8 cellular contexts compared by ENCODE assay signal in the genomic region with DNA sequence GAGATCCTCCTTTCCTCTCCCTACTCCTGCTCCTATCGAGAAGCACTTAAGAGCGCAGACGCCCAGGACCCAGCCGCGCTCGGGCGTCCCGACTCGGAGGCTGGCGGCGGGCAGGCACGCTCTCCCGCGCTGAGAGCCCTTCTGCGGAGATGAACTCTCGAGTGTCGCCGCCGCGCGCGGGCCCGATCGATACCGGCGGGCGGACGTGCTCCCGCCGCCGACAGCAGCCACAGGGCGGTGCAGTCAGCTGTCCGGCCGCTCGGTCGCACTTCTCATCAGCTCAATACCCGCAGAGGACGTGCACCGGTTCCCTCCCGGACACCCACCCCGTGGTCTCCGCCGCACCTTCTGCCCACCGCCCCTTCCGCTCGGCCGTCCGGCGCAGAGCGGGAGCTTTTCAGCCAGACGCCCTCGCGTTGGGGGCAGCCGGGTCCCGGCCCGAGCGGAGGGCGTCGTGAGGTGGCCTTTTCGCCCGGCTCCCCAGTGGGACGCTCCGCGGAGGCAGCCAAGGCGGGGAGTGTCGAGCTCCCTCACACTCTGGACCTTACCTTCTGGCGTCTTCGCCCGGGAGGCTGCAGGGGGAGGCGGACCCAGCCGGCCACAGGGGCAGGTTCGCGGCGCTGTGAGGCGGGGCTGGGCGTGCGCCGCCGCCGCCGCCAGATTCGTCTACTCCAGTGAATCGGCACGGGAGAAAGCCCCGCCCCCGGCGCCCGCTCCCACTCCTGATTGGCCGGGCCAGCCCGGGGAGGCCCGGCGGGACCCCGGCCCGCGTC. TPM values are rescaled to one million over a fixed set of nuclear protein-coding genes. Genes with fewer than 3 reads are reported as not detected.
DNase-seq lines count a peak whose midpoint lies in the region; ATAC-seq and TF ChIP-seq lines count a peak whose summit lies in the region.

No MANE protein-coding gene starts in this region.

- intact Hi-C loops in body of pancreas (cut with DNase I) (no loop called here), spleen (cut with DNase I; ENCODE audit: low total_unique reads) (no loop called here)

- H3K27ac ChIP-seq in body of pancreas (no peak overlapping the region), spleen (no peak overlapping the region)

- peaks cover 14% of the 10 kb centered on the region for H3K4me1 Mint-ChIP-seq in HFFc6 (ENCODE audit: low read depth)
- H3K4me1 Mint-ChIP-seq in T-helper 2 cell treated with Interferon-gamma antibody and Interleukin-4, amounts not matched to agents 5 μg/mL and 100 μg/mL, for 36 hours (ENCODE audit: low read depth), result peaks cover 4% of the 10 kb centered on the region

- peaks cover 0 to 22% of the 10 kb centered on the region in 2 donors for H3K27me3 ChIP-seq in body of pancreas
- H3K27me3 ChIP-seq in spleen (replicated peaks in 1 of 7), result peaks cover 9 to 79% (median 60%) of the 10 kb centered on the region in 7 donors

- peak; percentile 5 for TF ChIP-seq CTCF in GM12864 (IDR thresholded peaks at IDR 0.05; ENCODE audit: low read depth, low read length, missing control alignments)
- no peak for TF ChIP-seq CTCF in HFFc6 (IDR thresholded peaks at IDR 0.05)
- TF ChIP-seq CTCF in body of pancreas (IDR thresholded peaks at IDR 0.05), result no peak
- TF ChIP-seq CTCF in spleen (IDR thresholded peaks at IDR 0.05 in 8 of 11, conservative IDR thresholded peaks at IDR 0.05 in 3 of 11), result no peak

- no peak for DNase-seq in GM12864 (ENCODE audit: low read depth)
- peak; percentile 10 for DNase-seq in HFFc6
- DNase-seq in NCI-H1092 (lab: John Stamatoyannopoulos, UW), result peak; percentile 75
- peak; percentile 62 for DNase-seq in T-helper 2 cell treated with Interferon-gamma antibody and Interleukin-4, amounts not matched to agents 5 μg/mL and 100 μg/mL, for 36 hours (ENCODE audit: low spot score)
- peak; percentile 42 to 75 (median 60) for DNase-seq in body of pancreas
- peak; percentile 88 for DNase-seq in iPS-NIHi7 (ENCODE audit: extremely low spot score)
- DNase-seq in spleen, result peak; percentile 84
- DNase-seq in medulla oblongata (ENCODE audit: extremely low spot score), result no peak

- H3K9me3 ChIP-seq in body of pancreas (no peaks in the 10 kb centered on the region), spleen (no peaks in the 10 kb centered on the region)

- H3K27ac Mint-ChIP-seq in HFFc6, result no peak overlapping the region
- H3K27ac Mint-ChIP-seq in T-helper 2 cell treated with Interferon-gamma antibody and Interleukin-4, amounts not matched to agents 5 μg/mL and 100 μg/mL, for 36 hours, result no peak overlapping the region

- no peaks in the 10 kb centered on the region for H3K9me3 Mint-ChIP-seq in HFFc6
- no peaks in the 10 kb centered on the region for H3K9me3 Mint-ChIP-seq in T-helper 2 cell treated with Interferon-gamma antibody and Interleukin-4, amounts not matched to agents 5 μg/mL and 100 μg/mL, for 36 hours

- WGBS in body of pancreas, 2 donors, result 0 to 1% methylated on average over 8 to 90 of the region's 95 CpGs
- WGBS in spleen, 5 donors, result 1 to 3% (median 1%) methylated on average over 30 to 95 of the region's 95 CpGs

- H3K4me3 ChIP-seq in GM12864 (ENCODE audit: low read depth, low read length), result peak overlapping the region; percentile 56
- H3K4me3 ChIP-seq in body of pancreas, result peak overlapping the region; percentile 15 to 40
- peak overlapping the region; percentile 48 to 84 (median 68) for H3K4me3 ChIP-seq in spleen

- no peaks in the 10 kb centered on the region for H3K36me3 ChIP-seq in body of pancreas (replicated peaks in 1 of 2; ENCODE audit: insufficient read depth in 1 of 2, low read depth in 2 of 2)
- H3K36me3 ChIP-seq in spleen, result peaks cover 0 to 10% (median 0%) of the 10 kb centered on the region in 6 donors

- peaks cover 13% of the 10 kb centered on the region for H3K27me3 Mint-ChIP-seq in HFFc6 (ENCODE audit: insufficient read depth)
- H3K27me3 Mint-ChIP-seq in T-helper 2 cell treated with Interferon-gamma antibody and Interleukin-4, amounts not matched to agents 5 μg/mL and 100 μg/mL, for 36 hours (ENCODE audit: low read depth), result peaks cover 67% of the 10 kb centered on the region

- peak overlapping the region; percentile 71 for H3K4me3 Mint-ChIP-seq in HFFc6
- peak overlapping the region; percentile 66 for H3K4me3 Mint-ChIP-seq in T-helper 2 cell treated with Interferon-gamma antibody and Interleukin-4, amounts not matched to agents 5 μg/mL and 100 μg/mL, for 36 hours

- no peaks in the 10 kb centered on the region for H3K36me3 Mint-ChIP-seq in HFFc6 (ENCODE audit: low read depth)
- H3K36me3 Mint-ChIP-seq in T-helper 2 cell treated with Interferon-gamma antibody and Interleukin-4, amounts not matched to agents 5 μg/mL and 100 μg/mL, for 36 hours (ENCODE audit: low read depth), result no peaks in the 10 kb centered on the region

- TF ChIP-seq POLR2A in body of pancreas (IDR thresholded peaks at IDR 0.05) (no peak), spleen (IDR thresholded peaks at IDR 0.05) (no peak)

- peak; percentile 69 for ATAC-seq in body of pancreas

- H3K4me1 ChIP-seq in body of pancreas (peaks cover 31% of the 10 kb centered on the region), spleen (peaks cover 18 to 31% (median 29%) of the 10 kb centered on the region in 6 donors)

RNA-seq across cellular contexts. Expression of a gene that starts 0.4 kb away (rescaled TPM):
- not detected for total RNA-seq in HFFc6 (2021; fragmentation: NEBNext Ultra II Directional; extraction: Animal tissue kit (Norgen Biotek cat#: 25700))
- total RNA-seq in body of pancreas, result not detected
- total RNA-seq in spleen, result under 1 TPM in 2 of 7 donors, not detected in 5; 0.19 to 0.52 TPM
- under 1 TPM in 2 of 3 donors, not detected in 1; 0.03 to 0.05 TPM for polyA plus RNA-seq in spleen

Comparison
In these comparisons a context has a peak if more than half of its experiments do, and no peak if none do; other contexts are left out.
1. DNase-seq: peak in HFFc6 (single experiment), NCI-H1092 (single experiment), T-helper 2 cell treated with Interferon-gamma antibody and Interleukin-4, amounts not matched to agents 5 μg/mL and 100 μg/mL, for 36 hours (single experiment), body of pancreas (4 of 4), iPS-NIHi7 (single experiment) and spleen (single experiment); none in GM12864 (single experiment) and medulla oblongata (single experiment).
2. Peak in every context shown above with its lines, with median percentiles within 50 percentile points of each other: H3K4me3 ChIP-seq.